In the genomic region with DNA sequence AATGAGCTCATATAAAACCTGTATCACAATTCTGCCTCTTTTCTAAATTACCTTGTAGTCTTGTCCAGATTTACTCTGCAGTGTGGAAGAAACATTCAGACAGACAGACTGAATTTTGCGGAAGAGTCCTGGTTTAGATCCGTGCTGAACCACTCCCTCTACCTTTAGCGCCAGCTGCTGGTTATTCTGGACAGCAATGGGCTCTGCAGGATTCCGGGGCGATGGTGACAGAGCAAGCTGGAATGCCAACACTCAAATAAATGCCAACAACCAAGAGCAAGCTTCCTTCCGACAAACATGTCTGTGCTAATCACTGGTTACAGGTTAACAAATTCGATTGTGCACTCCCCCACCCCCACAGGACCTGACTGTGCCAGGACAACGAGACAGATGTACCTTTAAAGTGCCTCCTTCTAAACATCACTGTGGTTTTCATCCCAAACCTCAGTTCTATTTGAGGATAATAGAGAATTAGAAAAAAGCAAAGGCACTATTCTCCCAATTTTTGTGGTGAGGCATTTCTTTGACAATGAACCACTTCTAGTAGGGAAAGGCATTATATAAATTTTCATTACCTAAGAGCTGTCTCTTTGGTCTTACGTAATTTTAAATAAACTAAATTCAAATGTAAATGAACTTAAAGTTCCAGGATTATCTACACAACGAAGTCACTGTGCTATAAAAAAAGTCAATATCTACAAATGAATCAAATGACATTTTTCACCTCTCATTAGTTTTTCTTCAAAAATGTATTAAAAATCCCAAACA, we compare ENCODE assay signal across 1 cellular context.
TF ChIP-seq lines count a peak whose summit lies in the region.

No MANE protein-coding gene starts in this region.

TF ChIP-seq in HepG2, 621 proteins besides CTCF, POLR2A, EP300 and RAD21 (continued from another document and continues in another):
- TF ChIP-seq PRDM4 (CRISPR knock-in tag; IDR thresholded peaks at IDR 0.05; ENCODE audit: borderline replicate concordance), result no peak
- TF ChIP-seq MZF1 (CRISPR knock-in tag; IDR thresholded peaks at IDR 0.05; ENCODE audit: borderline replicate concordance), result no peak
- TF ChIP-seq THYN1 (CRISPR knock-in tag; IDR thresholded peaks at IDR 0.05; ENCODE audit: borderline replicate concordance, low read depth), result no peak
- TF ChIP-seq LBX2 (CRISPR knock-in tag; IDR thresholded peaks at IDR 0.05; ENCODE audit: borderline replicate concordance), result no peak
- no peak for TF ChIP-seq SMARCE1 (IDR thresholded peaks at IDR 0.05; ENCODE audit: borderline replicate concordance)
- no peak for TF ChIP-seq TCF7 (IDR thresholded peaks at IDR 0.05; ENCODE audit: low read depth)
- TF ChIP-seq RFX1 (IDR thresholded peaks at IDR 0.05), result no peak
- TF ChIP-seq ZNF296 (CRISPR knock-in tag; conservative IDR thresholded peaks at IDR 0.05), result no peak
- TF ChIP-seq, protein P1, sequence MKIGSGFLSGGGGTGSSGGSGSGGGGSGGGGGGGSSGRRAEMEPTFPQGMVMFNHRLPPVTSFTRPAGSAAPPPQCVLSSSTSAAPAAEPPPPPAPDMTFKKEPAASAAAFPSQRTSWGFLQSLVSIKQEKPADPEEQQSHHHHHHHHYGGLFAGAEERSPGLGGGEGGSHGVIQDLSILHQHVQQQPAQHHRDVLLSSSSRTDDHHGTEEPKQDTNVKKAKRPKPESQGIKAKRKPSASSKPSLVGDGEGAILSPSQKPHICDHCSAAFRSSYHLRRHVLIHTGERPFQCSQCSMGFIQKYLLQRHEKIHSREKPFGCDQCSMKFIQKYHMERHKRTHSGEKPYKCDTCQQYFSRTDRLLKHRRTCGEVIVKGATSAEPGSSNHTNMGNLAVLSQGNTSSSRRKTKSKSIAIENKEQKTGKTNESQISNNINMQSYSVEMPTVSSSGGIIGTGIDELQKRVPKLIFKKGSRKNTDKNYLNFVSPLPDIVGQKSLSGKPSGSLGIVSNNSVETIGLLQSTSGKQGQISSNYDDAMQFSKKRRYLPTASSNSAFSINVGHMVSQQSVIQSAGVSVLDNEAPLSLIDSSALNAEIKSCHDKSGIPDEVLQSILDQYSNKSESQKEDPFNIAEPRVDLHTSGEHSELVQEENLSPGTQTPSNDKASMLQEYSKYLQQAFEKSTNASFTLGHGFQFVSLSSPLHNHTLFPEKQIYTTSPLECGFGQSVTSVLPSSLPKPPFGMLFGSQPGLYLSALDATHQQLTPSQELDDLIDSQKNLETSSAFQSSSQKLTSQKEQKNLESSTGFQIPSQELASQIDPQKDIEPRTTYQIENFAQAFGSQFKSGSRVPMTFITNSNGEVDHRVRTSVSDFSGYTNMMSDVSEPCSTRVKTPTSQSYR (CRISPR knock-in tag; IDR thresholded peaks at IDR 0.05; ENCODE audit: borderline replicate concordance), result peak; percentile 89
- 0 out of 2 replicates have a peak, but pooled peaks have one; percentile 42 for TF ChIP-seq YEATS4 (CRISPR knock-in tag; IDR thresholded peaks at IDR 0.05; ENCODE audit: borderline replicate concordance)
- TF ChIP-seq ZKSCAN1 (IDR thresholded peaks at IDR 0.05; ENCODE audit: low read length), result no peak
- TF ChIP-seq, protein P2, sequence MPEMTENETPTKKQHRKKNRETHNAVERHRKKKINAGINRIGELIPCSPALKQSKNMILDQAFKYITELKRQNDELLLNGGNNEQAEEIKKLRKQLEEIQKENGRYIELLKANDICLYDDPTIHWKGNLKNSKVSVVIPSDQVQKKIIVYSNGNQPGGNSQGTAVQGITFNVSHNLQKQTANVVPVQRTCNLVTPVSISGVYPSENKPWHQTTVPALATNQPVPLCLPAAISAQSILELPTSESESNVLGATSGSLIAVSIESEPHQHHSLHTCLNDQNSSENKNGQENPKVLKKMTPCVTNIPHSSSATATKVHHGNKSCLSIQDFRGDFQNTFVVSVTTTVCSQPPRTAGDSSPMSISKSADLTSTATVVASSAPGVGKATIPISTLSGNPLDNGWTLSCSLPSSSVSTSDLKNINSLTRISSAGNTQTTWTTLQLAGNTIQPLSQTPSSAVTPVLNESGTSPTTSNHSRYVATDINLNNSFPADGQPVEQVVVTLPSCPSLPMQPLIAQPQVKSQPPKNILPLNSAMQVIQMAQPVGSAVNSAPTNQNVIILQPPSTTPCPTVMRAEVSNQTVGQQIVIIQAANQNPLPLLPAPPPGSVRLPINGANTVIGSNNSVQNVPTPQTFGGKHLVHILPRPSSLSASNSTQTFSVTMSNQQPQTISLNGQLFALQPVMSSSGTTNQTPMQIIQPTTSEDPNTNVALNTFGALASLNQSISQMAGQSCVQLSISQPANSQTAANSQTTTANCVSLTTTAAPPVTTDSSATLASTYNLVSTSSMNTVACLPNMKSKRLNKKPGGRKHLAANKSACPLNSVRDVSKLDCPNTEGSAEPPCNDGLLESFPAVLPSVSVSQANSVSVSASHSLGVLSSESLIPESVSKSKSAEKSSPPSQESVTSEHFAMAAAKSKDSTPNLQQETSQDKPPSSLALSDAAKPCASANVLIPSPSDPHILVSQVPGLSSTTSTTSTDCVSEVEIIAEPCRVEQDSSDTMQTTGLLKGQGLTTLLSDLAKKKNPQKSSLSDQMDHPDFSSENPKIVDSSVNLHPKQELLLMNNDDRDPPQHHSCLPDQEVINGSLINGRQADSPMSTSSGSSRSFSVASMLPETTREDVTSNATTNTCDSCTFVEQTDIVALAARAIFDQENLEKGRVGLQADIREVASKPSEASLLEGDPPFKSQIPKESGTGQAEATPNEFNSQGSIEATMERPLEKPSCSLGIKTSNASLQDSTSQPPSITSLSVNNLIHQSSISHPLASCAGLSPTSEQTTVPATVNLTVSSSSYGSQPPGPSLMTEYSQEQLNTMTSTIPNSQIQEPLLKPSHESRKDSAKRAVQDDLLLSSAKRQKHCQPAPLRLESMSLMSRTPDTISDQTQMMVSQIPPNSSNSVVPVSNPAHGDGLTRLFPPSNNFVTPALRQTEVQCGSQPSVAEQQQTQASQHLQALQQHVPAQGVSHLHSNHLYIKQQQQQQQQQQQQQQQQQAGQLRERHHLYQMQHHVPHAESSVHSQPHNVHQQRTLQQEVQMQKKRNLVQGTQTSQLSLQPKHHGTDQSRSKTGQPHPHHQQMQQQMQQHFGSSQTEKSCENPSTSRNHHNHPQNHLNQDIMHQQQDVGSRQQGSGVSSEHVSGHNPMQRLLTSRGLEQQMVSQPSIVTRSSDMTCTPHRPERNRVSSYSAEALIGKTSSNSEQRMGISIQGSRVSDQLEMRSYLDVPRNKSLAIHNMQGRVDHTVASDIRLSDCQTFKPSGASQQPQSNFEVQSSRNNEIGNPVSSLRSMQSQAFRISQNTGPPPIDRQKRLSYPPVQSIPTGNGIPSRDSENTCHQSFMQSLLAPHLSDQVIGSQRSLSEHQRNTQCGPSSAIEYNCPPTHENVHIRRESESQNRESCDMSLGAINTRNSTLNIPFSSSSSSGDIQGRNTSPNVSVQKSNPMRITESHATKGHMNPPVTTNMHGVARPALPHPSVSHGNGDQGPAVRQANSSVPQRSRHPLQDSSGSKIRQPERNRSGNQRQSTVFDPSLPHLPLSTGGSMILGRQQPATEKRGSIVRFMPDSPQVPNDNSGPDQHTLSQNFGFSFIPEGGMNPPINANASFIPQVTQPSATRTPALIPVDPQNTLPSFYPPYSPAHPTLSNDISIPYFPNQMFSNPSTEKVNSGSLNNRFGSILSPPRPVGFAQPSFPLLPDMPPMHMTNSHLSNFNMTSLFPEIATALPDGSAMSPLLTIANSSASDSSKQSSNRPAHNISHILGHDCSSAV (CRISPR knock-in tag; IDR thresholded peaks at IDR 0.05; ENCODE audit: borderline replicate concordance), result no peak
- no peak for TF ChIP-seq ADNP (CRISPR knock-in tag; IDR thresholded peaks at IDR 0.05)
- TF ChIP-seq, protein P3, sequence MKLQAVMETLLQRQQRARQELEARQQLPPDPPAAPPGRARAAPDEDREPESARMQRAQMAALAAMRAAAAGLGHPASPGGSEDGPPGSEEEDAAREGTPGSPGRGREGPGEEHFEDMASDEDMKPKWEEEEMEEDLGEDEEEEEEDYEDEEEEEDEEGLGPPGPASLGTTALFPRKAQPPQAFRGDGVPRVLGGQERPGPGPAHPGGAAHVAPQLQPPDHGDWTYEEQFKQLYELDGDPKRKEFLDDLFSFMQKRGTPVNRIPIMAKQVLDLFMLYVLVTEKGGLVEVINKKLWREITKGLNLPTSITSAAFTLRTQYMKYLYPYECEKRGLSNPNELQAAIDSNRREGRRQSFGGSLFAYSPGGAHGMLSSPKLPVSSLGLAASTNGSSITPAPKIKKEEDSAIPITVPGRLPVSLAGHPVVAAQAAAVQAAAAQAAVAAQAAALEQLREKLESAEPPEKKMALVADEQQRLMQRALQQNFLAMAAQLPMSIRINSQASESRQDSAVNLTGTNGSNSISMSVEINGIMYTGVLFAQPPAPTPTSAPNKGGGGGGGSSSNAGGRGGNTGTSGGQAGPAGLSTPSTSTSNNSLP (IDR thresholded peaks at IDR 0.05; ENCODE audit: low read depth, low read length), result peak; percentile 74
- no peak for TF ChIP-seq ZNF576 (CRISPR knock-in tag; IDR thresholded peaks at IDR 0.05)
- TF ChIP-seq ELK4 (CRISPR knock-in tag; IDR thresholded peaks at IDR 0.05; ENCODE audit: borderline replicate concordance), result no peak
- TF ChIP-seq HIVEP1 (CRISPR knock-in tag; IDR thresholded peaks at IDR 0.05), result no peak
- TF ChIP-seq CEBPB (IDR thresholded peaks at IDR 0.05; ENCODE audit: borderline replicate concordance, low read depth, low read length), result peak; percentile 68; the same call in 1 of the 2 replicates
- no peak for TF ChIP-seq ZNF382 (CRISPR knock-in tag; IDR thresholded peaks at IDR 0.05; ENCODE audit: borderline replicate concordance)
- TF ChIP-seq, protein P4, sequence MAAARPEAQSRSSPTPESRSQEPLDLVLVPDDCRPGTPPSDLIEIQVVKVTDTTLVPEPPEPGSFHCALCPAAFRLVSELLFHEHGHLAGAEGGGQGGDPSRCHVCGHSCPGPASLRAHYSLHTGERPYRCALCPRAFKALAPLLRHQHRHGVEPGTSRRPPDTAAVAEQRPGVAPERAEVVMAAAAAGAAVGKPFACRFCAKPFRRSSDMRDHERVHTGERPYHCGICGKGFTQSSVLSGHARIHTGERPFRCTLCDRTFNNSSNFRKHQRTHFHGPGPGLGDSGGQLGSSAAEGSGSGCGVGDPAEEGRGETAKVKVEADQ (CRISPR knock-in tag; IDR thresholded peaks at IDR 0.05; ENCODE audit: borderline replicate concordance), result no peak
- peak; percentile 83; the same call in 1 of the 2 replicates for TF ChIP-seq ZNF264 (CRISPR knock-in tag; IDR thresholded peaks at IDR 0.05)
- TF ChIP-seq PRPF4 (IDR thresholded peaks at IDR 0.05; ENCODE audit: low read depth, low read length, poor library complexity, severe bottlenecking), result no peak
- TF ChIP-seq ZBTB44 (CRISPR knock-in tag; IDR thresholded peaks at IDR 0.05), result no peak
- peak; percentile 47; the same call in 1 of the 2 replicates for TF ChIP-seq KDM1A (CRISPR knock-in tag; IDR thresholded peaks at IDR 0.05)
- TF ChIP-seq GFI1 (CRISPR knock-in tag; IDR thresholded peaks at IDR 0.05; ENCODE audit: borderline replicate concordance), result peak; percentile 38; the same call in 1 of the 2 replicates
- no peak; the same call in 1 of the 2 replicates for TF ChIP-seq NCOR1 (IDR thresholded peaks at IDR 0.05; ENCODE audit: borderline replicate concordance, low read length)
- TF ChIP-seq TRIM24 (CRISPR knock-in tag; IDR thresholded peaks at IDR 0.05), result no peak
- 0 out of 2 replicates have a peak, but pooled peaks have one; percentile 18 for TF ChIP-seq KDM6A (CRISPR knock-in tag; IDR thresholded peaks at IDR 0.05; ENCODE audit: low read depth)
- no peak for TF ChIP-seq ZBTB37 (CRISPR knock-in tag; IDR thresholded peaks at IDR 0.05)
